Comparison of ENCODE assay signal across 24 cellular contexts in genomic region chr1:84510165-84510564, GRCh38. TPM values are rescaled to one million over a fixed set of nuclear protein-coding genes. Genes with fewer than 3 reads are reported as not detected.
"Had no signal": no experiment of that assay in that cellular context is flagged by ENCODE, and none has a peak within 500 bp of the region (broad histone marks: within the 10 kb centered on the region; RNA-seq: fewer than 3 reads in every experiment).

No MANE protein-coding gene starts in this region.

- H3K4me2 ChIP-seq: KMS-11, SK-N-SH had no signal

- FAIRE-seq: HTR-8/SVneo had no signal

- DNase-seq: Kasumi-1, MM.1S, NCI-H1092 treated with DMSO at 0.1 percent for 48 hours, NCI-H1436, NCI-H187, NCI-H2029, NCI-H2081 treated with DMSO at 0.1 percent for 48 hours, NCI-H2171, NCI-H226, NCI-H446, NCI-H510A, NCI-H524 treated with DMSO at 0.1 percent for 48 hours, NCI-H774, PC-3, SHP77, SK-N-SH, SW 1271, T-cell had no signal

- ATAC-seq: Panc1, PC-3, T-cell had no signal

- H3K27ac ChIP-seq: HL-60, KMS-11, RWPE1 had no signal

- H3K9ac ChIP-seq: KMS-11, SK-N-SH had no signal

RNA-seq across cellular contexts. Expression of gene SPATA1, which starts 4.0 kb away (rescaled TPM):
- total RNA-seq: SK-MEL-5 had no signal
